ENCODE assay signal across 9 cellular contexts in genomic region chr1:43532716-43533115, GRCh38. TPM values are rescaled to one million over a fixed set of nuclear protein-coding genes. Genes with fewer than 3 reads are reported as not detected.
DNase-seq lines count a peak whose midpoint lies in the region; ATAC-seq and TF ChIP-seq lines count a peak whose summit lies in the region.
"Had no signal": no experiment of that assay in that cellular context is flagged by ENCODE, and none has a peak within 500 bp of the region (broad histone marks: within the 10 kb centered on the region; RNA-seq: fewer than 3 reads in every experiment).

No MANE protein-coding gene starts in this region.

- peak overlapping the region; percentile 67 for H3K4me3 Mint-ChIP-seq in activated T-helper 2 cell treated with anti-CD3 and anti-CD28 coated beads, Interferon-gamma antibody, Interleukin-2, Interleukin-4, amounts not matched to agents 10 μg/mL and 5 μg/mL and 100 μg/mL, durations not matched to agents 14 hours and 24 hours and 36 hours (ENCODE audit: low read depth)
- H3K4me3 Mint-ChIP-seq in immature natural killer cell: peak overlapping the region; percentile 71 to 86 (median 73)
- peak overlapping the region; percentile 76 for H3K4me3 Mint-ChIP-seq in stimulated activated effector memory CD8-positive, alpha-beta T cell treated with anti-CD3 and anti-CD28 coated beads, Interleukin-12 subunit alpha, Interleukin-12 subunit beta, amount 100 ng/mL, for 72 hours

- CTCF ChIA-PET in HEK293 (lab: Yijun Ruan, JAX): interaction anchor here (0.6 to 0.8 kb wide), 6 partner anchors 22 to 119 kb away, joined by 3 to 6 read pairs (median 3); no protein-coding TSS in a partner anchor

- peaks cover 15% of the 10 kb centered on the region for H3K4me1 Mint-ChIP-seq in activated T-helper 2 cell treated with anti-CD3 and anti-CD28 coated beads, Interferon-gamma antibody, Interleukin-2, Interleukin-4, amounts not matched to agents 10 μg/mL and 5 μg/mL and 100 μg/mL, durations not matched to agents 14 hours and 24 hours and 36 hours (ENCODE audit: low read depth)
- peaks cover 21 to 33% of the 10 kb centered on the region in 2 donors for H3K4me1 Mint-ChIP-seq in immature natural killer cell
- H3K4me1 Mint-ChIP-seq in stimulated activated effector memory CD8-positive, alpha-beta T cell treated with anti-CD3 and anti-CD28 coated beads, Interleukin-12 subunit alpha, Interleukin-12 subunit beta, amount 100 ng/mL, for 72 hours: peaks cover 24% of the 10 kb centered on the region

- no peak overlapping the region for H3K27ac Mint-ChIP-seq in activated T-helper 2 cell treated with anti-CD3 and anti-CD28 coated beads, Interferon-gamma antibody, Interleukin-2, Interleukin-4, amounts not matched to agents 10 μg/mL and 5 μg/mL and 100 μg/mL, durations not matched to agents 14 hours and 24 hours and 36 hours
- no peak overlapping the region for H3K27ac Mint-ChIP-seq in immature natural killer cell
- no peak overlapping the region for H3K27ac Mint-ChIP-seq in stimulated activated effector memory CD8-positive, alpha-beta T cell treated with anti-CD3 and anti-CD28 coated beads, Interleukin-12 subunit alpha, Interleukin-12 subunit beta, amount 100 ng/mL, for 72 hours

- H3K36me3 ChIP-seq in HEK293 (ENCODE audit: control insufficient read depth in 2 of 2, insufficient read depth in 1 of 2, low read length in 2 of 2): peaks cover 0 to 12% of the 10 kb centered on the region in 2 experiments; a peak in 1 of 3 replicates

- intact Hi-C loops in activated T-helper 2 cell treated with anti-CD3 and anti-CD28 coated beads, Interferon-gamma antibody, Interleukin-2, Interleukin-4, amounts not matched to agents 10 μg/mL and 5 μg/mL and 100 μg/mL, durations not matched to agents 14 hours and 24 hours and 36 hours (cut with micrococcal nuclease): loop anchor here (5.0 kb wide), 1 partner anchor 175 kb away; the partner anchor contains the start of gene ST3GAL3

- POLR2A ChIA-PET in HEK293 (lab: Yijun Ruan, JAX): interaction anchor here (0.7 to 1.1 kb wide), 3 partner anchors 57 to 325 kb away, joined by 3 read pairs; no protein-coding TSS in a partner anchor

- no peak overlapping the region for H3K4me3 ChIP-seq in HEK293 (ENCODE audit: low read depth, low read length)

- H3K27ac ChIP-seq in HEK293 (ENCODE audit: extremely low read depth, low read depth, low read length): no peak overlapping the region

- no peaks in the 10 kb centered on the region for H3K36me3 Mint-ChIP-seq in activated T-helper 2 cell treated with anti-CD3 and anti-CD28 coated beads, Interferon-gamma antibody, Interleukin-2, Interleukin-4, amounts not matched to agents 10 μg/mL and 5 μg/mL and 100 μg/mL, durations not matched to agents 14 hours and 24 hours and 36 hours (ENCODE audit: low read depth)
- no peaks in the 10 kb centered on the region for H3K36me3 Mint-ChIP-seq in immature natural killer cell
- no peaks in the 10 kb centered on the region for H3K36me3 Mint-ChIP-seq in stimulated activated effector memory CD8-positive, alpha-beta T cell treated with anti-CD3 and anti-CD28 coated beads, Interleukin-12 subunit alpha, Interleukin-12 subunit beta, amount 100 ng/mL, for 72 hours

- no peaks in the 10 kb centered on the region for H3K9me3 Mint-ChIP-seq in activated T-helper 2 cell treated with anti-CD3 and anti-CD28 coated beads, Interferon-gamma antibody, Interleukin-2, Interleukin-4, amounts not matched to agents 10 μg/mL and 5 μg/mL and 100 μg/mL, durations not matched to agents 14 hours and 24 hours and 36 hours
- H3K9me3 Mint-ChIP-seq in immature natural killer cell: no peaks in the 10 kb centered on the region
- no peaks in the 10 kb centered on the region for H3K9me3 Mint-ChIP-seq in stimulated activated effector memory CD8-positive, alpha-beta T cell treated with anti-CD3 and anti-CD28 coated beads, Interleukin-12 subunit alpha, Interleukin-12 subunit beta, amount 100 ng/mL, for 72 hours

- no peaks in the 10 kb centered on the region for H3K9me3 ChIP-seq in HEK293 (ENCODE audit: control insufficient read depth, insufficient read depth, low read depth, low read length)

- TF ChIP-seq CTCF in HEK293 (tag by site-specific recombination; IDR thresholded peaks at IDR 0.05): no peak

- no peak for ATAC-seq in stimulated activated effector memory CD8-positive, alpha-beta T cell treated with anti-CD3 and anti-CD28 coated beads, Interleukin-12 subunit alpha, Interleukin-12 subunit beta, amount 100 ng/mL, for 72 hours

- H3K4me1 ChIP-seq in HEK293 (ENCODE audit: control insufficient read depth, insufficient read depth, low read length): peaks cover 2% of the 10 kb centered on the region; the same call in 1 of the 2 replicates

- DNase-seq in activated T-helper 2 cell treated with anti-CD3 and anti-CD28 coated beads, Interferon-gamma antibody, Interleukin-2, Interleukin-4, amounts not matched to agents 10 μg/mL and 5 μg/mL and 100 μg/mL, durations not matched to agents 14 hours and 24 hours and 36 hours (ENCODE audit: low spot score): no peak
- DNase-seq in immature natural killer cell (no peak), DMS114 treated with DMSO at 0.1 percent for 48 hours (lab: John Stamatoyannopoulos, UW; ENCODE audit: unreplicated experiment) (no peak), AG08396 (ENCODE audit: low spot score) (no peak), cerebellar nuclear complex (lab: John Stamatoyannopoulos, UW) (no peak)
- DNase-seq in stimulated activated effector memory CD8-positive, alpha-beta T cell treated with anti-CD3 and anti-CD28 coated beads, Interleukin-12 subunit alpha, Interleukin-12 subunit beta, amount 100 ng/mL, for 72 hours (ENCODE audit: low spot score in 2 of 2): no peak
- DNase-seq: NCI-H2081; stimulated activated CD4-positive, alpha-beta T cell treated with anti-CD3 and anti-CD28 coated beads, Interleukin-12 subunit alpha, Interleukin-12 subunit beta, amount 100 ng/mL, for 4 hours had no signal

- peaks cover 42% of the 10 kb centered on the region for H3K27me3 Mint-ChIP-seq in activated T-helper 2 cell treated with anti-CD3 and anti-CD28 coated beads, Interferon-gamma antibody, Interleukin-2, Interleukin-4, amounts not matched to agents 10 μg/mL and 5 μg/mL and 100 μg/mL, durations not matched to agents 14 hours and 24 hours and 36 hours (ENCODE audit: low read depth)
- peaks cover 11 to 22% (median 16%) of the 10 kb centered on the region in 3 donors for H3K27me3 Mint-ChIP-seq in immature natural killer cell (ENCODE audit: low read depth in 3 of 3)

TF ChIP-seq in HEK293, 187 proteins besides CTCF, POLR2A, EP300 and RAD21:
- TF ChIP-seq ZNF221 (tag by site-specific recombination; IDR thresholded peaks at IDR 0.05; ENCODE audit: borderline replicate concordance) (no peak), PRDM1 (tag by site-specific recombination; IDR thresholded peaks at IDR 0.05) (0 out of 2 replicates have a peak, but pooled peaks have one; percentile 31), EGR2 (tag by site-specific recombination; IDR thresholded peaks at IDR 0.05; ENCODE audit: low read depth) (peak; percentile 23; the same call in 1 of the 2 replicates), ZFHX2 (tag by site-specific recombination; conservative IDR thresholded peaks at IDR 0.05) (peak; percentile 39; the same call in 1 of the 2 replicates), SP7 (tag by site-specific recombination; IDR thresholded peaks at IDR 0.05) (no peak), ZNF701 (tag by site-specific recombination; IDR thresholded peaks at IDR 0.05) (no peak), ZNF433 (tag by site-specific recombination; IDR thresholded peaks at IDR 0.05; ENCODE audit: low read depth) (no peak), TRIM28 (IDR thresholded peaks at IDR 0.05; ENCODE audit: borderline replicate concordance, low read length) (no peak), ZNF335 (tag by site-specific recombination; conservative IDR thresholded peaks at IDR 0.05) (no peak)
TF ChIP-seq in HEK293: peak in this region for 3.

RNA-seq across cellular contexts. Expression of gene PTPRF, which starts 2.0 kb away (rescaled TPM):
- 3.0 and 3.2 TPM in 2 replicates for total RNA-seq in activated T-helper 2 cell treated with anti-CD3 and anti-CD28 coated beads, Interferon-gamma antibody, Interleukin-2, Interleukin-4, amounts not matched to agents 10 μg/mL and 5 μg/mL and 100 μg/mL, durations not matched to agents 14 hours and 24 hours and 36 hours
- polyA plus RNA-seq in immature natural killer cell: not detected
